Comparison of ENCODE assay signal across 8 cellular contexts in the genomic region with DNA sequence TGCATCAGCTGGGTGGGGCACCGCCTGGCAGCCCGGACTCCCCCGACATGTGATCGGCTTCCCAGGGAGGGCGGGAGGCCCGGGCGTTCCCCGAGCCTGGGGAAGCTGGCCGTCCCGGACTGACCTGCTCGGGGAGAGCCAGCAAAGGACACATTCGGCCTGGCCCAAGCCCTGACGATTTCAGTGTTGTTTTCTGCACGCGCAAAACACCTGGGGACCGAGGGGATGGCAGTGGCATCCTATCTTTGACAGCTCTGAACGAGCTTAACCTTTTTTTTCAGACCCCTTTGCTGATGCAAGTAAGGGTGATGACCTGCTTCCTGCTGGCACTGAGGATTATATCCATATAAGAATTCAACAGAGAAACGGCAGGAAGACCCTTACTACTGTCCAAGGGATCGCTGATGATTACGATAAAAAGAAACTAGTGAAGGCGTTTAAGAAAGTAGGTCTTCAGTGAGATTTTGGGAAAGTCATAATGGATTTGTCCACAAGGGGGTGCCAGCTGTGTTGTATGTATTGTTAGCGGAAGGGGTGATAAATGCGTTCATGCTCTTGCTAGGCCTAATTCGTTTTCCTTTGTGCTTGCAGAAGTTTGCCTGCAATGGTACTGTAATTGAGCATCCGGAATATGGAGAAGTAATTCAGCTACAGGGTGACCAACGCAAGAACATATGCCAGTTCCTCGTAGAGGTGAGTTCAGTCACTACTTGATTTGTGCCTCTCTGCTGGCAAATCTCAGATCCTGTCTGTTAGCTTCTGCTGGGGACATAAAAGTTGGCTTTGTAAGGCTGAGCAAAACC. TPM values are rescaled to one million over a fixed set of nuclear protein-coding genes. Genes with fewer than 3 reads are reported as not detected.
DNase-seq lines count a peak whose midpoint lies in the region; ATAC-seq and TF ChIP-seq lines count a peak whose summit lies in the region.

No MANE protein-coding gene starts in this region.

- peaks cover 24% of the 10 kb centered on the region for H3K4me1 Mint-ChIP-seq in T-helper 1 cell treated with Interleukin-12 subunit alpha and Interleukin-12 subunit beta and Interleukin-4 antibody, amounts not matched to agents 30 μg/mL and 1 μg/mL, for 36 hours (ENCODE audit: low read depth)

- H3K9me3 ChIP-seq in DOHH2 (ENCODE audit: control insufficient read depth, insufficient read depth, low read length) (no peaks in the 10 kb centered on the region), stomach smooth muscle (ENCODE audit: control insufficient read depth in 2 of 2, low read length in 2 of 2) (no peaks in the 10 kb centered on the region)

- H3K4me3 ChIP-seq in DOHH2 (ENCODE audit: low read length) (peak overlapping the region; percentile 84), choroid plexus epithelial cell (ENCODE audit: low read depth, low read length) (peak overlapping the region; percentile 96), stomach smooth muscle (ENCODE audit: low read length in 2 of 2) (peak overlapping the region; percentile 91 to 97)

- H3K4me1 ChIP-seq in DOHH2 (ENCODE audit: control insufficient read depth, low read length) (peaks cover 17% of the 10 kb centered on the region), stomach smooth muscle (ENCODE audit: control insufficient read depth, insufficient read depth, low read length) (peaks cover 21% of the 10 kb centered on the region)

- no peaks in the 10 kb centered on the region for H3K9me2 ChIP-seq in DOHH2 (replicated peaks; ENCODE audit: control insufficient read depth, low read length)

- H3K4me2 ChIP-seq in DOHH2 (ENCODE audit: low read length): peak overlapping the region; percentile 86

- no peak for ATAC-seq in HG02970 (IDR thresholded peaks at IDR 0.05; ENCODE audit: low FRiP score, unreplicated experiment)
- ATAC-seq in GM18511 (IDR thresholded peaks at IDR 0.05; ENCODE audit: unreplicated experiment): no peak

- H3K9me3 Mint-ChIP-seq in T-helper 1 cell treated with Interleukin-12 subunit alpha and Interleukin-12 subunit beta and Interleukin-4 antibody, amounts not matched to agents 30 μg/mL and 1 μg/mL, for 36 hours: no peaks in the 10 kb centered on the region

- H3K27ac ChIP-seq in DOHH2 (ENCODE audit: low read depth, low read length): peak overlapping the region; percentile 75
- H3K27ac ChIP-seq in stomach smooth muscle (ENCODE audit: low read length): peak overlapping the region; percentile 100

- in situ Hi-C loops in KBM-7 (cut with MboI; ENCODE audit: low pct_unique_long_range_greater_than_20kb, low sequenced_read_pairs): no loop called here

- peak; percentile 84 for DNase-seq in KBM-7
- peak; percentile 83 for DNase-seq in choroid plexus epithelial cell (ENCODE audit: low read depth)
- DNase-seq in lung microvascular endothelial cell (ENCODE audit: low read depth in 2 of 2): peak; percentile 73 to 79

- H3K36me3 Mint-ChIP-seq in T-helper 1 cell treated with Interleukin-12 subunit alpha and Interleukin-12 subunit beta and Interleukin-4 antibody, amounts not matched to agents 30 μg/mL and 1 μg/mL, for 36 hours (ENCODE audit: low read depth): peaks cover 49% of the 10 kb centered on the region

- peak overlapping the region; percentile 90 to 100 for H3K9ac ChIP-seq in stomach smooth muscle (ENCODE audit: low read length in 2 of 2)

- H3F3A ChIP-seq in DOHH2 (ENCODE audit: control insufficient read depth, insufficient read depth): peaks cover 49% of the 10 kb centered on the region

- peak overlapping the region; percentile 92 for H3K4me3 Mint-ChIP-seq in T-helper 1 cell treated with Interleukin-12 subunit alpha and Interleukin-12 subunit beta and Interleukin-4 antibody, amounts not matched to agents 30 μg/mL and 1 μg/mL, for 36 hours

- peak overlapping the region; percentile 98 for H3K27ac Mint-ChIP-seq in T-helper 1 cell treated with Interleukin-12 subunit alpha and Interleukin-12 subunit beta and Interleukin-4 antibody, amounts not matched to agents 30 μg/mL and 1 μg/mL, for 36 hours

- TF ChIP-seq CTCF in DOHH2 (IDR thresholded peaks at IDR 0.05; ENCODE audit: low read depth, low read length, poor library complexity, severe bottlenecking): peak; percentile 91
- TF ChIP-seq CTCF in choroid plexus epithelial cell (conservative IDR thresholded peaks at IDR 0.05; ENCODE audit: low read depth, low read length): peak; percentile 70

- peaks cover 23% of the 10 kb centered on the region for H4K20me1 ChIP-seq in DOHH2 (ENCODE audit: control insufficient read depth, insufficient read depth, low read depth, low read length)

- H3K79me2 ChIP-seq in DOHH2 (ENCODE audit: control insufficient read depth, low read length): peaks cover 29% of the 10 kb centered on the region

- H3K36me3 ChIP-seq in DOHH2 (ENCODE audit: control insufficient read depth, low read length) (peaks cover 51% of the 10 kb centered on the region), stomach smooth muscle (ENCODE audit: control insufficient read depth in 2 of 2, insufficient read depth in 2 of 2, low read length in 2 of 2) (peaks cover 40 to 41% of the 10 kb centered on the region in 2 donors)

- H3K27me3 Mint-ChIP-seq in T-helper 1 cell treated with Interleukin-12 subunit alpha and Interleukin-12 subunit beta and Interleukin-4 antibody, amounts not matched to agents 30 μg/mL and 1 μg/mL, for 36 hours (ENCODE audit: low read depth): no peaks in the 10 kb centered on the region

- H3K27me3 ChIP-seq in DOHH2 (ENCODE audit: control insufficient read depth, low read length) (no peaks in the 10 kb centered on the region), stomach smooth muscle (ENCODE audit: control insufficient read depth in 1 of 2, insufficient read depth in 2 of 2, low read length in 2 of 2) (no peaks in the 10 kb centered on the region)

RNA-seq across cellular contexts. Expression of a gene that starts 1.0 kb away (rescaled TPM):
- total RNA-seq in lung microvascular endothelial cell: 41.2 and 82.5 TPM in 2 replicates

RNA-seq across cellular contexts. Expression of a gene that starts 22.4 kb away (rescaled TPM):
- total RNA-seq in lung microvascular endothelial cell: not detected in 2 replicates

RNA-seq across cellular contexts. Expression of a gene that starts 44.7 kb away (rescaled TPM):
- total RNA-seq in lung microvascular endothelial cell: under 0.01 and 0.20 TPM in 2 replicates
